Comparison of ENCODE assay signal across 20 cellular contexts in genomic region chr5:97049175-97049574, GRCh38.
DNase-seq lines count a peak whose midpoint lies in the region; FAIRE-seq lines count a peak whose summit lies in the region.
"Had no signal": no experiment of that assay in that cellular context is flagged by ENCODE, and none has a peak within 500 bp of the region (broad histone marks: within the 10 kb centered on the region; RNA-seq: fewer than 3 reads in every experiment).

No MANE protein-coding gene starts in this region.

- H3K9me3 ChIP-seq in SJCRH30 (replicated peaks): no peaks in the 10 kb centered on the region

- DNase-seq in GM19239 (ENCODE audit: insufficient read length, low spot score): no peak
- DNase-seq in MV-4-11 (lab: John Stamatoyannopoulos, UW): peak; percentile 92
- DNase-seq in SJCRH30: peak; percentile 24 to 63
- DNase-seq in pons (ENCODE audit: low spot score): peak; percentile 26
- no peak for DNase-seq in stimulated activated CD4-positive, alpha-beta T cell treated with anti-CD3 and anti-CD28 coated beads, Interleukin-2, amount 100 ng/mL, for 48 hours
- DNase-seq in central memory CD4-positive, alpha-beta T cell: no peak
- no peak for DNase-seq in UCSD-AML1 (lab: John Stamatoyannopoulos, UW; ENCODE audit: unreplicated experiment)
- DNase-seq in NCI-H2171 (lab: John Stamatoyannopoulos, UW): no peak
- DNase-seq: C1 segment of cervical spinal cord, GF-D8, HCEC 1CT, IMR-90, Kasumi-1, NCI-H1436 treated with DMSO at 0.1 percent for 48 hours, NCI-H2029 treated with DMSO at 0.1 percent for 48 hours, NCI-H2227 treated with DMSO at 0.1 percent for 48 hours, NCI-H524, OCI-M1, SHP77 treated with DMSO at 0.1 percent for 48 hours had no signal

- peak; percentile 37 for FAIRE-seq in GM19239 (lab: Jason Lieb, UNC)
- FAIRE-seq: A549 had no signal

- H3K4me1 ChIP-seq in SJCRH30: peaks cover 4% of the 10 kb centered on the region; the same call in 1 of the 2 replicates

- H3K27ac ChIP-seq in SJCRH30: peak overlapping the region; percentile 1; the same call in 1 of the 2 replicates
- H3K27ac ChIP-seq: A549 had no signal

- H3K36me3 ChIP-seq in SJCRH30: no peaks in the 10 kb centered on the region

- H3K27me3 ChIP-seq in SJCRH30: no peaks in the 10 kb centered on the region

- H3K4me3 ChIP-seq in SJCRH30: no peak overlapping the region
- H3K4me3 ChIP-seq: A549 had no signal

Comparison
In these comparisons a context has a peak if more than half of its experiments do, and no peak if none do; other contexts are left out.
1. DNase-seq: peak in MV-4-11 (single experiment), SJCRH30 (2 of 2) and pons (single experiment); none in GM19239 (single experiment), stimulated activated CD4-positive, alpha-beta T cell treated with anti-CD3 and anti-CD28 coated beads, Interleukin-2, amount 100 ng/mL, for 48 hours (0 of 2), central memory CD4-positive, alpha-beta T cell (single experiment), UCSD-AML1 (single experiment) and NCI-H2171 (single experiment).